ENCODE assay signal across 4 cellular contexts in genomic region chr17:28897769-28898259, GRCh38.
TF ChIP-seq lines count a peak whose summit lies in the region.

No MANE protein-coding gene starts in this region.

TF ChIP-seq in A549, 52 proteins besides CTCF, POLR2A, EP300 and RAD21:
- TF ChIP-seq CBX8 (IDR thresholded peaks at IDR 0.05) (no peak), JUN (IDR thresholded peaks at IDR 0.05) (0 out of 5 replicates have a peak, but pooled peaks of 1 of the 2 experiments have one; percentile 58)

TF ChIP-seq in IMR-90, 13 proteins besides CTCF, POLR2A, EP300 and RAD21:
- no peak for TF ChIP-seq RFX5 (IDR thresholded peaks at IDR 0.05; ENCODE audit: low read depth, low read length)
- TF ChIP-seq BHLHE40 (IDR thresholded peaks at IDR 0.05; ENCODE audit: low read depth, low read length), result no peak
- no peak for TF ChIP-seq USF2 (IDR thresholded peaks at IDR 0.05; ENCODE audit: low read depth, low read length)
- TF ChIP-seq FOS (IDR thresholded peaks at IDR 0.05; ENCODE audit: low read depth, low read length), result no peak
- no peak for TF ChIP-seq MAZ (IDR thresholded peaks at IDR 0.05; ENCODE audit: borderline replicate concordance, low read depth, low read length)
- no peak for TF ChIP-seq RCOR1 (IDR thresholded peaks at IDR 0.05; ENCODE audit: insufficient replicate concordance, low read length)
- TF ChIP-seq CHD1 (IDR thresholded peaks at IDR 0.05; ENCODE audit: low read depth, low read length), result no peak
- no peak for TF ChIP-seq MAFK (IDR thresholded peaks at IDR 0.05; ENCODE audit: low read depth, low read length)
- TF ChIP-seq ELK1 (IDR thresholded peaks at IDR 0.05; ENCODE audit: borderline replicate concordance, low read depth, low read length), result no peak
- TF ChIP-seq NFE2L2 (IDR thresholded peaks at IDR 0.05; ENCODE audit: low read depth, low read length), result no peak
- no peak for TF ChIP-seq MXI1 (IDR thresholded peaks at IDR 0.05; ENCODE audit: borderline replicate concordance, low read depth, low read length)
- TF ChIP-seq SMC3 (IDR thresholded peaks at IDR 0.05; ENCODE audit: low read depth, low read length), result no peak
- TF ChIP-seq CEBPB (IDR thresholded peaks at IDR 0.05; ENCODE audit: low read depth, low read length), result no peak

TF ChIP-seq in GM12878, 131 proteins besides CTCF, POLR2A, EP300 and RAD21:
- TF ChIP-seq RB1 (IDR thresholded peaks at IDR 0.05; ENCODE audit: borderline replicate concordance), result 0 out of 2 replicates have a peak, but pooled peaks have one; percentile 5
- TF ChIP-seq YBX1 (IDR thresholded peaks at IDR 0.05), result no peak
- TF ChIP-seq GATAD2B (conservative IDR thresholded peaks at IDR 0.05; ENCODE audit: low read depth), result peak; percentile 80; the same call in 1 of the 2 replicates
- no peak for TF ChIP-seq NR2C2 (IDR thresholded peaks at IDR 0.05; ENCODE audit: borderline replicate concordance, control insufficient read depth, insufficient read length, low read depth)
- TF ChIP-seq ZNF207 (IDR thresholded peaks at IDR 0.05; ENCODE audit: borderline replicate concordance), result 0 out of 2 replicates have a peak, but pooled peaks have one; percentile 49
- peak; percentile 29; the same call in 1 of the 2 replicates for TF ChIP-seq DPF2 (IDR thresholded peaks at IDR 0.05)
- TF ChIP-seq EZH2 (IDR thresholded peaks at IDR 0.05; ENCODE audit: borderline replicate concordance, control insufficient read depth, low read depth, low read length), result no peak
- peak; percentile 35 for TF ChIP-seq MEF2B (IDR thresholded peaks at IDR 0.05; ENCODE audit: partially characterized antibody, poor library complexity, severe bottlenecking)
- TF ChIP-seq SMAD5 (IDR thresholded peaks at IDR 0.05; ENCODE audit: low read depth), result peak; percentile 37; the same call in 1 of the 2 replicates

TF ChIP-seq in liver, 16 proteins besides CTCF, POLR2A, EP300 and RAD21:
- no peak for TF ChIP-seq ATF3 (IDR thresholded peaks at IDR 0.05)
- TF ChIP-seq ZBTB33 (IDR thresholded peaks at IDR 0.05), result no peak
- no peak for TF ChIP-seq YY1 (IDR thresholded peaks at IDR 0.05)
- no peak for TF ChIP-seq NR2F2 (IDR thresholded peaks at IDR 0.05)
- no peak for TF ChIP-seq JUND (IDR thresholded peaks at IDR 0.05)
- no peak for TF ChIP-seq FOXA1 (IDR thresholded peaks at IDR 0.05)
- TF ChIP-seq FOXA2 (IDR thresholded peaks at IDR 0.05), result no peak
- no peak for TF ChIP-seq SP1 (IDR thresholded peaks at IDR 0.05)
- TF ChIP-seq EGR1 (IDR thresholded peaks at IDR 0.05; ENCODE audit: low read depth in 2 of 2), result no peak
- no peak for TF ChIP-seq HNF4G (IDR thresholded peaks at IDR 0.05)
- no peak for TF ChIP-seq TAF1 (conservative IDR thresholded peaks at IDR 0.05)
- TF ChIP-seq GABPA (IDR thresholded peaks at IDR 0.05 in 1 of 2, conservative IDR thresholded peaks at IDR 0.05 in 1 of 2), result no peak
- TF ChIP-seq REST (IDR thresholded peaks at IDR 0.05), result no peak
- TF ChIP-seq RXRA (IDR thresholded peaks at IDR 0.05), result no peak
- no peak for TF ChIP-seq HNF4A (conservative IDR thresholded peaks at IDR 0.05)
- TF ChIP-seq MAX (IDR thresholded peaks at IDR 0.05), result no peak
